ENCODE assay signal across 8 cellular contexts in the genomic region with DNA sequence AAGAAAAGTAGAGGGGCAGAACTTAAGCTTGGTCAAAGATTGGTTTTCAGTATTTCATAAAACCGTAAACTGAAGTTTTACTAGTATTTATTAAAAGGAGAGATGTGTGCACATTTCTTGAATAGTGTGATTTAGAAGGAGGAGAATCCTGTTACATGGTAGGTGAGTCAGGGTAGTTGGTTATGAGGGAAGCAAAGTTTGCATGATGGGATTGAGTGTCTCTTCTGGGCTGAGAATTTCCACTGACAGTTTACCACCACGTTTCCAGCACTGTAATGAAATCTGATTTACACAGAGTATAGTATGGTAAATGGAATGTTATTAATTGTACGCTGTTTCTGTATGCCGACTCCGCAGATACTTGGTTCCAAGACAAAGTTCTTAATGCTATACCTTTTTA. TPM values are rescaled to one million over a fixed set of nuclear protein-coding genes. Genes with fewer than 3 reads are reported as not detected.
DNase-seq lines count a peak whose midpoint lies in the region; ATAC-seq and TF ChIP-seq lines count a peak whose summit lies in the region.

No MANE protein-coding gene starts in this region.

- no peak overlapping the region for H3K27ac Mint-ChIP-seq in activated T-helper 1 cell treated with anti-CD3 and anti-CD28 coated beads, Interleukin-12 subunit alpha, Interleukin-12 subunit beta, Interleukin-2, Interleukin-4 antibody, amounts not matched to agents 30 ng/mL and 10 ng/mL and 1 ng/mL, durations not matched to agents 14 hours and 24 hours and 36 hours

- TF ChIP-seq EP300 in stomach (IDR thresholded peaks at IDR 0.05) = no peak

- H3K4me1 Mint-ChIP-seq in activated T-helper 1 cell treated with anti-CD3 and anti-CD28 coated beads, Interleukin-12 subunit alpha, Interleukin-12 subunit beta, Interleukin-2, Interleukin-4 antibody, amounts not matched to agents 30 ng/mL and 10 ng/mL and 1 ng/mL, durations not matched to agents 14 hours and 24 hours and 36 hours (ENCODE audit: low read depth) = peaks cover 28% of the 10 kb centered on the region

- H3K9me3 ChIP-seq in stomach = no peaks in the 10 kb centered on the region

- no peak for TF ChIP-seq POLR2A in stomach (IDR thresholded peaks at IDR 0.05)

- peaks cover 0 to 6% (median 0%) of the 10 kb centered on the region in 3 donors for H3K27me3 ChIP-seq in stomach

- ATAC-seq in HG03095 (IDR thresholded peaks at IDR 0.05; ENCODE audit: unreplicated experiment) = no peak

- peaks cover 59% of the 10 kb centered on the region for H3K27me3 Mint-ChIP-seq in activated T-helper 1 cell treated with anti-CD3 and anti-CD28 coated beads, Interleukin-12 subunit alpha, Interleukin-12 subunit beta, Interleukin-2, Interleukin-4 antibody, amounts not matched to agents 30 ng/mL and 10 ng/mL and 1 ng/mL, durations not matched to agents 14 hours and 24 hours and 36 hours (ENCODE audit: insufficient read depth)

- WGBS in stomach, 5 donors = 14 to 31% (median 24%) methylated on average over 5 of the region's 5 CpGs

- peak; percentile 38 for DNase-seq in DMS 273 (lab: John Stamatoyannopoulos, UW; ENCODE audit: unreplicated experiment)
- no peak for DNase-seq in DMS 273 treated with DMSO at 0.1 percent for 48 hours (lab: John Stamatoyannopoulos, UW)
- DNase-seq in activated T-helper 1 cell treated with anti-CD3 and anti-CD28 coated beads, Interleukin-12 subunit alpha, Interleukin-12 subunit beta, Interleukin-2, Interleukin-4 antibody, amounts not matched to agents 30 ng/mL and 10 ng/mL and 1 ng/mL, durations not matched to agents 14 hours and 24 hours and 36 hours (ENCODE audit: low spot score) = no peak
- DNase-seq in inferior parietal cortex (ENCODE audit: extremely low spot score) = peak; percentile 29
- DNase-seq in stomach = no peak
- DNase-seq in GM20000 (ENCODE audit: low spot score) = no peak
- DNase-seq in GM10266 (ENCODE audit: extremely low spot score) = no peak

- no peaks in the 10 kb centered on the region for H3K9me3 Mint-ChIP-seq in activated T-helper 1 cell treated with anti-CD3 and anti-CD28 coated beads, Interleukin-12 subunit alpha, Interleukin-12 subunit beta, Interleukin-2, Interleukin-4 antibody, amounts not matched to agents 30 ng/mL and 10 ng/mL and 1 ng/mL, durations not matched to agents 14 hours and 24 hours and 36 hours

- H3K27ac ChIP-seq in stomach = peak overlapping the region in 4 of 5 donors; percentile 94 to 96 (median 96)

- no peak for TF ChIP-seq CTCF in stomach (IDR thresholded peaks at IDR 0.05)
- no peak for TF ChIP-seq CTCF in GM20000 (IDR thresholded peaks at IDR 0.05; ENCODE audit: extremely low read depth, missing control alignments)
- TF ChIP-seq CTCF in GM10266 (IDR thresholded peaks at IDR 0.05; ENCODE audit: control insufficient read depth, insufficient read depth, low read depth, missing control alignments) = no peak

- H3K4me1 ChIP-seq in stomach = peaks cover 17 to 64% (median 40%) of the 10 kb centered on the region in 4 donors

- H3K4me3 ChIP-seq in stomach = peak overlapping the region; percentile 77 to 91 (median 89)

- H3K36me3 ChIP-seq in stomach = no peaks in the 10 kb centered on the region

- H3K36me3 Mint-ChIP-seq in activated T-helper 1 cell treated with anti-CD3 and anti-CD28 coated beads, Interleukin-12 subunit alpha, Interleukin-12 subunit beta, Interleukin-2, Interleukin-4 antibody, amounts not matched to agents 30 ng/mL and 10 ng/mL and 1 ng/mL, durations not matched to agents 14 hours and 24 hours and 36 hours (ENCODE audit: low read depth) = peaks cover 2% of the 10 kb centered on the region

- H3K4me3 Mint-ChIP-seq in activated T-helper 1 cell treated with anti-CD3 and anti-CD28 coated beads, Interleukin-12 subunit alpha, Interleukin-12 subunit beta, Interleukin-2, Interleukin-4 antibody, amounts not matched to agents 30 ng/mL and 10 ng/mL and 1 ng/mL, durations not matched to agents 14 hours and 24 hours and 36 hours = peak overlapping the region; percentile 87

- intact Hi-C loops in activated T-helper 1 cell treated with anti-CD3 and anti-CD28 coated beads, Interleukin-12 subunit alpha, Interleukin-12 subunit beta, Interleukin-2, Interleukin-4 antibody, amounts not matched to agents 30 ng/mL and 10 ng/mL and 1 ng/mL, durations not matched to agents 14 hours and 24 hours and 36 hours (cut with micrococcal nuclease) = loop anchor here (5.0 to 10.0 kb wide), 6 partner anchors 539 to 1422 kb away; partner anchors contain the start of genes ABHD10 and BTLA
- intact Hi-C loops in stomach (cut with DNase I; ENCODE audit: low total_unique reads) = no loop called here

RNA-seq across cellular contexts. Expression of gene NECTIN3, which starts 1.6 kb away (rescaled TPM):
- 3.5 and 4.6 TPM in 2 replicates for total RNA-seq in activated T-helper 1 cell treated with anti-CD3 and anti-CD28 coated beads, Interleukin-12 subunit alpha, Interleukin-12 subunit beta, Interleukin-2, Interleukin-4 antibody, amounts not matched to agents 30 ng/mL and 10 ng/mL and 1 ng/mL, durations not matched to agents 14 hours and 24 hours and 36 hours
- 10 to 100 TPM in 4 of 5 donors, 1 to 10 TPM in 1; 5.8 to 92.3 (median 20.4) TPM for total RNA-seq in stomach
- polyA plus RNA-seq in stomach = 1 to 10 TPM; 2.7 to 8.1 (median 5.0) TPM

Comparison
In these comparisons a context has a peak if more than half of its experiments do, and no peak if none do; other contexts are left out.
1. DNase-seq: peak in DMS 273 (single experiment) and inferior parietal cortex (single experiment); none in DMS 273 treated with DMSO at 0.1 percent for 48 hours (single experiment), activated T-helper 1 cell treated with anti-CD3 and anti-CD28 coated beads, Interleukin-12 subunit alpha, Interleukin-12 subunit beta, Interleukin-2, Interleukin-4 antibody, amounts not matched to agents 30 ng/mL and 10 ng/mL and 1 ng/mL, durations not matched to agents 14 hours and 24 hours and 36 hours (single experiment), stomach (single experiment), GM20000 (single experiment) and GM10266 (single experiment).